ENCODE assay signal across 20 cellular contexts in the genomic region with DNA sequence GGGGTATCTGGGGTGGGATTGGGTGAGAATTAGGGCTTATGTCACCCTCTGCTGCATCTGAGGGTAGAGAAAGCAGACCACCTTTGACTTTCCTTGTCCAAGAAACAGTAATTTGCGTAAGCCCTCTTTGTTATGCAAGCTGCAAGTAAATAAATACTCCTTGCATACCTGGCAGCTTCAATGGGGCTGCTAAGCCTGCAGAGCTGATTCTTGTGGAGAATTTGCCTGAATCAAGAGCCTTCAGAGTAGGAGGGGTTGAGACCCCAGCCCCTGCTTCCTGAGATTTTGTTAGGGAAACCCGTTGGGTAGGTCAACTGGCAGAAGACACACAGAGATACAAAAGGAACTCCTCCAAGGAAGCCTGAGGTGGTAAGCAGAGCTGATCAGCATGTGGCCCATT.
"Had no signal": no experiment of that assay in that cellular context is flagged by ENCODE, and none has a peak within 500 bp of the region (broad histone marks: within the 10 kb centered on the region; RNA-seq: fewer than 3 reads in every experiment).

No MANE protein-coding gene starts in this region.

- DNase-seq: effector CD4-positive, alpha-beta T cell; heart left ventricle; hippocampal formation; immature natural killer cell; left cardiac atrium; left ventricle myocardium inferior; naive thymus-derived CD4-positive, alpha-beta T cell; nephron progenitor cell; psoas muscle; retina; right lobe of liver; stimulated activated CD4-positive, alpha-beta T cell treated with anti-CD3 and anti-CD28 coated beads, Interleukin-4, amount 100 ng/mL, for 1 hour; stimulated activated CD8-positive, alpha-beta memory T cell treated with anti-CD3 and anti-CD28 coated beads, Interleukin-4, amount 100 ng/mL, for 48 hours; stimulated activated naive CD8-positive, alpha-beta T cell treated with anti-CD3 and anti-CD28 coated beads, Interleukin-15, Interleukin-2, amounts not matched to agents 100 U/mL and 50 U/mL, for 24 hours; testis had no signal

- H3K27ac ChIP-seq: coronary artery, heart left ventricle, left ventricle myocardium inferior, neutrophil, psoas muscle, right lobe of liver, testis, tibial nerve had no signal

- H3K4me1 Mint-ChIP-seq: immature natural killer cell; naive thymus-derived CD4-positive, alpha-beta T cell; stimulated activated effector memory CD8-positive, alpha-beta T cell treated with anti-CD3 and anti-CD28 coated beads, Interleukin-12 subunit alpha, Interleukin-12 subunit beta, amount 100 ng/mL, for 72 hours had no signal

- H3K9me3 ChIP-seq: neutrophil, psoas muscle, right lobe of liver, testis, tibial nerve had no signal

- H3K4me1 ChIP-seq: heart left ventricle, left ventricle myocardium inferior, psoas muscle, right lobe of liver, testis, tibial nerve had no signal

- H3K4me3 Mint-ChIP-seq: immature natural killer cell; naive thymus-derived CD4-positive, alpha-beta T cell; nephron progenitor cell; stimulated activated effector memory CD8-positive, alpha-beta T cell treated with anti-CD3 and anti-CD28 coated beads, Interleukin-12 subunit alpha, Interleukin-12 subunit beta, amount 100 ng/mL, for 72 hours had no signal

- H3K27ac Mint-ChIP-seq: immature natural killer cell; naive thymus-derived CD4-positive, alpha-beta T cell; nephron progenitor cell; stimulated activated effector memory CD8-positive, alpha-beta T cell treated with anti-CD3 and anti-CD28 coated beads, Interleukin-12 subunit alpha, Interleukin-12 subunit beta, amount 100 ng/mL, for 72 hours had no signal

- H3K27me3 ChIP-seq: heart left ventricle, neutrophil, right lobe of liver, testis, tibial nerve had no signal

- H3K36me3 Mint-ChIP-seq: stimulated activated effector memory CD8-positive, alpha-beta T cell treated with anti-CD3 and anti-CD28 coated beads, Interleukin-12 subunit alpha, Interleukin-12 subunit beta, amount 100 ng/mL, for 72 hours had no signal

- H3K4me3 ChIP-seq: coronary artery, heart left ventricle, left ventricle myocardium inferior, lung, psoas muscle, right lobe of liver, testis, tibial nerve had no signal

- H3K36me3 ChIP-seq: heart left ventricle, left ventricle myocardium inferior, neutrophil, right lobe of liver, tibial nerve had no signal

- ATAC-seq: heart left ventricle; left cardiac atrium; naive thymus-derived CD4-positive, alpha-beta T cell; psoas muscle; right lobe of liver had no signal
